1 cellular context compared by ENCODE assay signal in the genomic region with DNA sequence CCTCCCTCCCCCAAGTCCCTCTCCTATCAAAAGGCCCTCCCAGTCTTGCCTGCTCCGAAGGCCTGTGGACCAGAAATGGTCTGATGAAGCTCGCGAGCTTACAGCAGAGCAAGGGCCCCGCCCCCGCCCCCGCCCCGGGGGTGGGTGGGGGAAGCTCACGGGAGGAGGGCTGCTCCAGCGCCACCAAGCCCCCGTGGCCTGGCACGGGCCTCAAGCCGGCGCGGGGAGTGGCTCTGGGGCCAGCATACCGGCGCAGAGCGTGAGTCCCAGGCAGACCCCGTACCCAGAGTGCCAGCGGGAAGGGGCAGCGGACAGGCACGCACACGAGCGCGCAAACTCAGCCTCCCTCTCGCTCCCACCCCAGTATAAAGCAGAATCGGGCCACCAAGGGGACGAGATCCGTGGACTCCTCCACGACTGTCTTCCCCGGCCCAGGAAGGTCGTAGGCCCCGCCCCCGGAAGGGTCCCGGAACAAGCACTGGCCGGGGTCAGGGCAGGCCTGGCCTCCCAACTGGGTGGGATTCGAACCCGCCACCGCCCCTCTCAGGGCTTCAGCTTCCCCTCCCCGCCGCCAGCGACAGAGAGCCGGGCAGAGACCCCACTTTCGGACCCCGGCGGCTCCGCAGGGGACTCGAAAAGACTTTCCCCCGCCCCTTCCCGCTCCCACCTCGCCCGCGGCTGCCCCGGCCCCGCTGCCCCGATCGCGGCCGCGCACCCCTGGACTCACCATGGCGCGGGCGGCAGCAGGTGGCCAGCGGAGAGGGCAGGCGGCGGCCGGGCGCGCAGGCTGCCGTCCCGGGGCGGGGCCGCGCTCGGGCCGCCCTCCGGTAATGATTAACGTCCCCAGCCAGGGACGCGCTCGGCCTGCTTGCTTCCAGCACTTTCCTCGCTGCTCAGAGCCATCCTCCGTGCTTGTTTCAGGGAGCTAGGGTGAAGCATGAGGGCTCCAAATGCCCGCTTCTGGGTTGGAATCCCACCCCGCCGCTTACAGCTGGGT.
TF ChIP-seq lines count a peak whose summit lies in the region.

A gene (minus strand): TSS at position 762 of the 997 bp plus-strand sequence. CDS start 32 bp downstream, at position 730.

TF ChIP-seq in SK-N-SH, 30 proteins besides CTCF, POLR2A, EP300 and RAD21 (continued from another document):
- TF ChIP-seq, protein P1, sequence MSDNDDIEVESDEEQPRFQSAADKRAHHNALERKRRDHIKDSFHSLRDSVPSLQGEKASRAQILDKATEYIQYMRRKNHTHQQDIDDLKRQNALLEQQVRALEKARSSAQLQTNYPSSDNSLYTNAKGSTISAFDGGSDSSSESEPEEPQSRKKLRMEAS (IDR thresholded peaks at IDR 0.05; ENCODE audit: low read depth) = peak; percentile 74
- TF ChIP-seq NFIC (IDR thresholded peaks at IDR 0.05; ENCODE audit: borderline replicate concordance) = no peak
- no peak for TF ChIP-seq RXRA (IDR thresholded peaks at IDR 0.05; ENCODE audit: borderline replicate concordance, low read depth)
- no peak for TF ChIP-seq EZH2phosphoT487 (IDR thresholded peaks at IDR 0.05; ENCODE audit: borderline replicate concordance, low read depth)
- TF ChIP-seq NRF1 (IDR thresholded peaks at IDR 0.05; ENCODE audit: low read depth, low read length) = no peak; the same call in 1 of the 2 replicates
- TF ChIP-seq FOSL2 (IDR thresholded peaks at IDR 0.05; ENCODE audit: borderline replicate concordance, low read depth) = no peak
- peak; percentile 57 for TF ChIP-seq POLR2AphosphoS5 (IDR thresholded peaks at IDR 0.05; ENCODE audit: low read depth, low read length)
- TF ChIP-seq TCF12 (IDR thresholded peaks at IDR 0.05) = no peak
- TF ChIP-seq RFX5 (IDR thresholded peaks at IDR 0.05; ENCODE audit: low read length) = no peak
- TF ChIP-seq, protein P2, sequence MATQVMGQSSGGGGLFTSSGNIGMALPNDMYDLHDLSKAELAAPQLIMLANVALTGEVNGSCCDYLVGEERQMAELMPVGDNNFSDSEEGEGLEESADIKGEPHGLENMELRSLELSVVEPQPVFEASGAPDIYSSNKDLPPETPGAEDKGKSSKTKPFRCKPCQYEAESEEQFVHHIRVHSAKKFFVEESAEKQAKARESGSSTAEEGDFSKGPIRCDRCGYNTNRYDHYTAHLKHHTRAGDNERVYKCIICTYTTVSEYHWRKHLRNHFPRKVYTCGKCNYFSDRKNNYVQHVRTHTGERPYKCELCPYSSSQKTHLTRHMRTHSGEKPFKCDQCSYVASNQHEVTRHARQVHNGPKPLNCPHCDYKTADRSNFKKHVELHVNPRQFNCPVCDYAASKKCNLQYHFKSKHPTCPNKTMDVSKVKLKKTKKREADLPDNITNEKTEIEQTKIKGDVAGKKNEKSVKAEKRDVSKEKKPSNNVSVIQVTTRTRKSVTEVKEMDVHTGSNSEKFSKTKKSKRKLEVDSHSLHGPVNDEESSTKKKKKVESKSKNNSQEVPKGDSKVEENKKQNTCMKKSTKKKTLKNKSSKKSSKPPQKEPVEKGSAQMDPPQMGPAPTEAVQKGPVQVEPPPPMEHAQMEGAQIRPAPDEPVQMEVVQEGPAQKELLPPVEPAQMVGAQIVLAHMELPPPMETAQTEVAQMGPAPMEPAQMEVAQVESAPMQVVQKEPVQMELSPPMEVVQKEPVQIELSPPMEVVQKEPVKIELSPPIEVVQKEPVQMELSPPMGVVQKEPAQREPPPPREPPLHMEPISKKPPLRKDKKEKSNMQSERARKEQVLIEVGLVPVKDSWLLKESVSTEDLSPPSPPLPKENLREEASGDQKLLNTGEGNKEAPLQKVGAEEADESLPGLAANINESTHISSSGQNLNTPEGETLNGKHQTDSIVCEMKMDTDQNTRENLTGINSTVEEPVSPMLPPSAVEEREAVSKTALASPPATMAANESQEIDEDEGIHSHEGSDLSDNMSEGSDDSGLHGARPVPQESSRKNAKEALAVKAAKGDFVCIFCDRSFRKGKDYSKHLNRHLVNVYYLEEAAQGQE (IDR thresholded peaks at IDR 0.05; ENCODE audit: low read depth, low read length) = no peak
- no peak for TF ChIP-seq SMC3 (IDR thresholded peaks at IDR 0.05; ENCODE audit: low read depth, low read length)
- TF ChIP-seq RCOR1 (IDR thresholded peaks at IDR 0.05; ENCODE audit: low read length) = no peak
- no peak for TF ChIP-seq TEAD4 (IDR thresholded peaks at IDR 0.05; ENCODE audit: borderline replicate concordance, insufficient read depth)
- TF ChIP-seq, protein P3, sequence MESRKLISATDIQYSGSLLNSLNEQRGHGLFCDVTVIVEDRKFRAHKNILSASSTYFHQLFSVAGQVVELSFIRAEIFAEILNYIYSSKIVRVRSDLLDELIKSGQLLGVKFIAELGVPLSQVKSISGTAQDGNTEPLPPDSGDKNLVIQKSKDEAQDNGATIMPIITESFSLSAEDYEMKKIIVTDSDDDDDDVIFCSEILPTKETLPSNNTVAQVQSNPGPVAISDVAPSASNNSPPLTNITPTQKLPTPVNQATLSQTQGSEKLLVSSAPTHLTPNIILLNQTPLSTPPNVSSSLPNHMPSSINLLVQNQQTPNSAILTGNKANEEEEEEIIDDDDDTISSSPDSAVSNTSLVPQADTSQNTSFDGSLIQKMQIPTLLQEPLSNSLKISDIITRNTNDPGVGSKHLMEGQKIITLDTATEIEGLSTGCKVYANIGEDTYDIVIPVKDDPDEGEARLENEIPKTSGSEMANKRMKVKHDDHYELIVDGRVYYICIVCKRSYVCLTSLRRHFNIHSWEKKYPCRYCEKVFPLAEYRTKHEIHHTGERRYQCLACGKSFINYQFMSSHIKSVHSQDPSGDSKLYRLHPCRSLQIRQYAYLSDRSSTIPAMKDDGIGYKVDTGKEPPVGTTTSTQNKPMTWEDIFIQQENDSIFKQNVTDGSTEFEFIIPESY (IDR thresholded peaks at IDR 0.05; ENCODE audit: borderline replicate concordance, low read depth) = peak; percentile 82
- no peak for TF ChIP-seq ELF1 (IDR thresholded peaks at IDR 0.05)
- no peak for TF ChIP-seq GATA2 (CRISPR knock-in tag; IDR thresholded peaks at IDR 0.05)
- no peak for TF ChIP-seq SIN3A (IDR thresholded peaks at IDR 0.05; ENCODE audit: borderline replicate concordance, low read depth, low read length)
- TF ChIP-seq, protein P4, sequence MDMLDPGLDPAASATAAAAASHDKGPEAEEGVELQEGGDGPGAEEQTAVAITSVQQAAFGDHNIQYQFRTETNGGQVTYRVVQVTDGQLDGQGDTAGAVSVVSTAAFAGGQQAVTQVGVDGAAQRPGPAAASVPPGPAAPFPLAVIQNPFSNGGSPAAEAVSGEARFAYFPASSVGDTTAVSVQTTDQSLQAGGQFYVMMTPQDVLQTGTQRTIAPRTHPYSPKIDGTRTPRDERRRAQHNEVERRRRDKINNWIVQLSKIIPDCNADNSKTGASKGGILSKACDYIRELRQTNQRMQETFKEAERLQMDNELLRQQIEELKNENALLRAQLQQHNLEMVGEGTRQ (IDR thresholded peaks at IDR 0.05; ENCODE audit: borderline replicate concordance, low read depth, low read length) = no peak
- TF ChIP-seq MEF2A (IDR thresholded peaks at IDR 0.05; ENCODE audit: borderline replicate concordance, low read depth) = no peak
- no peak for TF ChIP-seq GABPA (IDR thresholded peaks at IDR 0.05; ENCODE audit: low read depth)
- TF ChIP-seq, protein P5, sequence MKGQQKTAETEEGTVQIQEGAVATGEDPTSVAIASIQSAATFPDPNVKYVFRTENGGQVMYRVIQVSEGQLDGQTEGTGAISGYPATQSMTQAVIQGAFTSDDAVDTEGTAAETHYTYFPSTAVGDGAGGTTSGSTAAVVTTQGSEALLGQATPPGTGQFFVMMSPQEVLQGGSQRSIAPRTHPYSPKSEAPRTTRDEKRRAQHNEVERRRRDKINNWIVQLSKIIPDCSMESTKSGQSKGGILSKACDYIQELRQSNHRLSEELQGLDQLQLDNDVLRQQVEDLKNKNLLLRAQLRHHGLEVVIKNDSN (IDR thresholded peaks at IDR 0.05; ENCODE audit: borderline replicate concordance, low read depth) = no peak
